ENCODE assay signal across 25 cellular contexts in the genomic region with DNA sequence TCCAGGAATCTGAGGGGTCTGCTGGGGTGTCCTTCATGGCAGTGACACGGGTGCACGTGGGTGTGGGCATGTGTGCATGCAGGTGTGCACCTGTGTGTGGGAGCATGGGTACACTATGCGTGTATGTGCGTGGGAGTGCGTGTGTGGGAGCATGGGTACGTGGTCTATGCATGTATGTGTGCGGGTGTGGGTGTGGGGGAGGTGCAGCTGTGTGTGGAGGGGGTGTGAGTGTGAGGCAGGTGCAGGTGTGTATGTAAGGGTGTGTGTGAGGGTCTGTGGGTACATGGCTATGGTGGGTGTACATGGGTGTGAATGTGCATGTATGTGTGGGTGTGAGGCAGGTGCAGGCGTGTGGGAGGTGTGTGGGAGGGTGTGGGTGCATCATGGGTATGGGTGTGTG.
"Had no signal": no experiment of that assay in that cellular context is flagged by ENCODE, and none has a peak within 500 bp of the region (broad histone marks: within the 10 kb centered on the region; RNA-seq: fewer than 3 reads in every experiment).

No MANE protein-coding gene starts in this region.

- ATAC-seq: activated CD4-positive, CD25-positive, alpha-beta regulatory T cell treated with anti-CD3 and anti-CD28 coated beads, Interleukin-2, amount 50 U/mL, for 24 hours; activated CD8-positive, alpha-beta T cell treated with anti-CD3 and anti-CD28 coated beads, Interleukin-2, amount 10 ng/mL, durations not matched to agents 7 days and 5 days; left colon; stimulated activated naive B cell treated with anti-CD40 and anti-IgM and Interleukin-4, amounts not matched to agents 10 μg/mL and 1 μg/mL and 100 μg/mL, for 72 hours; T-cell had no signal

- H3K9me3 ChIP-seq: heart right ventricle, sigmoid colon, thoracic aorta had no signal

- H3K4me1 ChIP-seq: sigmoid colon had no signal

- H3K9me3 Mint-ChIP-seq: activated CD4-positive, alpha-beta T cell treated with anti-CD3 and anti-CD28 coated beads, Interleukin-2, amount 10 ng/mL, durations not matched to agents 7 days and 5 days; activated naive CD4-positive, alpha-beta T cell treated with anti-CD3 and anti-CD28 coated beads, Interleukin-2, amount 50 U/mL, for 24 hours; brain; naive B cell; stimulated activated naive B cell treated with anti-CD40 and anti-IgM and Interleukin-4, amounts not matched to agents 10 μg/mL and 1 μg/mL and 100 μg/mL, for 72 hours; T-cell had no signal

- H3K4me3 Mint-ChIP-seq: activated CD4-positive, alpha-beta T cell treated with anti-CD3 and anti-CD28 coated beads, Interleukin-2, amount 10 ng/mL, durations not matched to agents 7 days and 5 days; activated CD8-positive, alpha-beta T cell treated with anti-CD3 and anti-CD28 coated beads, Interleukin-2, amount 10 ng/mL, durations not matched to agents 7 days and 5 days; activated naive CD4-positive, alpha-beta T cell treated with anti-CD3 and anti-CD28 coated beads, Interleukin-2, amount 50 U/mL, for 24 hours; brain; dendritic cell treated with granulocyte-macrophage colony-stimulating factor and Interleukin-4, amounts not matched to agents 40 ng/mL and 50 ng/mL, for 4 days; naive B cell; stimulated activated naive B cell treated with anti-CD40 and anti-IgM and Interleukin-4, amounts not matched to agents 10 μg/mL and 1 μg/mL and 100 μg/mL, for 72 hours; T-cell had no signal

- H3K27me3 Mint-ChIP-seq: activated CD4-positive, alpha-beta T cell treated with anti-CD3 and anti-CD28 coated beads, Interleukin-2, amount 10 ng/mL, durations not matched to agents 7 days and 5 days; activated naive CD4-positive, alpha-beta T cell treated with anti-CD3 and anti-CD28 coated beads, Interleukin-2, amount 50 U/mL, for 24 hours; brain; dendritic cell treated with granulocyte-macrophage colony-stimulating factor and Interleukin-4, amounts not matched to agents 40 ng/mL and 50 ng/mL, for 4 days; naive B cell; stimulated activated naive B cell treated with anti-CD40 and anti-IgM and Interleukin-4, amounts not matched to agents 10 μg/mL and 1 μg/mL and 100 μg/mL, for 72 hours; T-cell had no signal

- H3K27me3 ChIP-seq: heart right ventricle, sigmoid colon had no signal

- H3K4me3 ChIP-seq: heart right ventricle, sigmoid colon, smooth muscle cell, thoracic aorta had no signal

- FAIRE-seq: endometrium, keratinocyte had no signal

- DNase-seq: activated CD4-positive, alpha-beta T cell treated with anti-CD3 and anti-CD28 coated beads, Interleukin-2, amount 10 ng/mL, durations not matched to agents 7 days and 5 days; activated CD8-positive, alpha-beta T cell treated with anti-CD3 and anti-CD28 coated beads, Interleukin-2, amount 10 ng/mL, durations not matched to agents 7 days and 5 days; activated gamma-delta T cell treated with Interleukin-2 at 50 U/mL for 16 hours; aorta; effector CD4-positive, alpha-beta T cell; foreskin fibroblast; heart right ventricle; left colon; mesendoderm; naive B cell; occipital lobe; posterior cingulate gyrus; sigmoid colon; stimulated activated CD4-positive, alpha-beta T cell treated with anti-CD3 and anti-CD28 coated beads, Interleukin-15, amount 100 ng/mL, for 24 hours; stimulated activated naive B cell treated with anti-CD40 and anti-IgM and Interleukin-4, amounts not matched to agents 10 μg/mL and 1 μg/mL and 100 μg/mL, for 72 hours; T-cell had no signal

- H3K27ac ChIP-seq: heart right ventricle, sigmoid colon, thoracic aorta, VCaP had no signal

- H3K27ac Mint-ChIP-seq: activated CD4-positive, alpha-beta T cell treated with anti-CD3 and anti-CD28 coated beads, Interleukin-2, amount 10 ng/mL, durations not matched to agents 7 days and 5 days; activated CD8-positive, alpha-beta T cell treated with anti-CD3 and anti-CD28 coated beads, Interleukin-2, amount 10 ng/mL, durations not matched to agents 7 days and 5 days; activated naive CD4-positive, alpha-beta T cell treated with anti-CD3 and anti-CD28 coated beads, Interleukin-2, amount 50 U/mL, for 24 hours; brain; dendritic cell treated with granulocyte-macrophage colony-stimulating factor and Interleukin-4, amounts not matched to agents 40 ng/mL and 50 ng/mL, for 4 days; stimulated activated naive B cell treated with anti-CD40 and anti-IgM and Interleukin-4, amounts not matched to agents 10 μg/mL and 1 μg/mL and 100 μg/mL, for 72 hours; T-cell had no signal

- H3K4me2 ChIP-seq: smooth muscle cell had no signal

- H3K36me3 ChIP-seq: sigmoid colon, thoracic aorta had no signal

- H3K4me1 Mint-ChIP-seq: activated CD4-positive, alpha-beta T cell treated with anti-CD3 and anti-CD28 coated beads, Interleukin-2, amount 10 ng/mL, durations not matched to agents 7 days and 5 days; brain; T-cell had no signal
